Comparison of ENCODE assay signal across 11 cellular contexts in genomic region chr1:54337928-54338327, GRCh38.
A peak's percentile ranks its signal among the peaks of the same experiment; 100 is the strongest.
DNase-seq lines count a peak whose midpoint lies in the region; ATAC-seq and TF ChIP-seq lines count a peak whose summit lies in the region.
"Had no signal": no experiment of that assay in that cellular context is flagged by ENCODE, and none has a peak within 500 bp of the region (broad histone marks: within the 10 kb centered on the region; RNA-seq: fewer than 3 reads in every experiment).

No MANE protein-coding gene starts in this region.

- POLR2A ChIA-PET in HCT116 (lab: Charles Lee), result no interaction called here
- POLR2A ChIA-PET in activated CD8-positive, alpha-beta T cell treated with anti-CD3 and anti-CD28 coated beads, Interleukin-2, amount 10 ng/mL, durations not matched to agents 7 days and 5 days (lab: Charles Lee), result no interaction called here

- H3K9me3 ChIP-seq in HCT116 (ENCODE audit: control insufficient read depth in 1 of 2, insufficient read depth in 1 of 2, low read depth in 1 of 2, low read length in 2 of 2) (no peaks in the 10 kb centered on the region), sigmoid colon (no peaks in the 10 kb centered on the region)

- TF ChIP-seq CTCF in HCT116 (IDR thresholded peaks at IDR 0.05 in 2 of 3, conservative IDR thresholded peaks at IDR 0.05 in 1 of 3; ENCODE audit: borderline replicate concordance in 1 of 3, insufficient read depth in 1 of 3, low read depth in 2 of 3, low read length in 2 of 3) (0 out of 6 replicates have a peak, but pooled peaks have one; percentile 5 to 19 (median 14)), mesothelial cell of epicardium (IDR thresholded peaks at IDR 0.05; ENCODE audit: unreplicated experiment) (no peak), sigmoid colon (IDR thresholded peaks at IDR 0.05) (no peak)

- WGBS in sigmoid colon, 2 donors, result 23 to 50% methylated on average over 7 of the region's 7 CpGs

- no peak overlapping the region for H3K9ac ChIP-seq in HCT116 (ENCODE audit: low read length)

- intact Hi-C loops in HCT116 (cut with micrococcal nuclease), result no loop called here
- intact Hi-C loops in sigmoid colon (cut with DNase I), result loop anchor here (5.0 kb wide), 1 partner anchor 66 kb away; no protein-coding TSS in a partner anchor

- no peak overlapping the region for H2AFZ ChIP-seq in HCT116 (ENCODE audit: low read depth, low read length, poor library complexity, severe bottlenecking)

- no peak overlapping the region for H3K27ac ChIP-seq in HCT116 (ENCODE audit: low read depth, low read length)
- no peak overlapping the region for H3K27ac ChIP-seq in sigmoid colon

- CTCF ChIA-PET in HCT116 (lab: Charles Lee), result no interaction called here
- CTCF ChIA-PET in activated CD8-positive, alpha-beta T cell treated with anti-CD3 and anti-CD28 coated beads, Interleukin-2, amount 10 ng/mL, durations not matched to agents 7 days and 5 days (lab: Charles Lee), result interaction anchor here (1.1 kb wide), 2 partner anchors 13 to 256 kb away, joined by 3 to 5 read pairs; no protein-coding TSS in a partner anchor

- no peaks in the 10 kb centered on the region for H3K36me3 ChIP-seq in HCT116 (ENCODE audit: control insufficient read depth in 1 of 2, insufficient read depth in 2 of 2, low read length in 2 of 2)
- no peaks in the 10 kb centered on the region for H3K36me3 ChIP-seq in sigmoid colon

- H3K79me2 ChIP-seq in HCT116 (ENCODE audit: insufficient read depth, low read length), result no peaks in the 10 kb centered on the region

- no peak overlapping the region for H3K4me2 ChIP-seq in HCT116 (ENCODE audit: low read length)

- no peaks in the 10 kb centered on the region for H3K9me3 Mint-ChIP-seq in activated CD8-positive, alpha-beta T cell treated with anti-CD3 and anti-CD28 coated beads, Interleukin-2, amount 10 ng/mL, durations not matched to agents 7 days and 5 days (ENCODE audit: insufficient read depth)
- no peaks in the 10 kb centered on the region for H3K9me3 Mint-ChIP-seq in mesothelial cell of epicardium
- H3K9me3 Mint-ChIP-seq: CD14-positive monocyte had no signal

- peaks cover 0 to 3% of the 10 kb centered on the region in 2 experiments; a peak in 1 of 4 replicates for H3K4me1 ChIP-seq in HCT116 (ENCODE audit: control insufficient read depth in 1 of 2, insufficient read depth in 2 of 2, low read length in 2 of 2)
- peaks cover 0 to 89% (median 77%) of the 10 kb centered on the region in 4 donors for H3K4me1 ChIP-seq in sigmoid colon

- H3K36me3 Mint-ChIP-seq in activated CD8-positive, alpha-beta T cell treated with anti-CD3 and anti-CD28 coated beads, Interleukin-2, amount 10 ng/mL, durations not matched to agents 7 days and 5 days (ENCODE audit: low read depth), result peaks cover 15% of the 10 kb centered on the region
- H3K36me3 Mint-ChIP-seq in mesothelial cell of epicardium, result no peaks in the 10 kb centered on the region

- no peak for TF ChIP-seq POLR2A in HCT116 (IDR thresholded peaks at IDR 0.05; ENCODE audit: borderline replicate concordance, extremely low read depth, insufficient read depth, insufficient read length)
- no peak for TF ChIP-seq POLR2A in sigmoid colon (IDR thresholded peaks at IDR 0.05)

- TF ChIP-seq RAD21 in HCT116 (IDR thresholded peaks at IDR 0.05; ENCODE audit: low read depth), result peak; percentile 26; the same call in 1 of the 2 replicates

- peaks cover 21% of the 10 kb centered on the region for H3K4me1 Mint-ChIP-seq in activated CD8-positive, alpha-beta T cell treated with anti-CD3 and anti-CD28 coated beads, Interleukin-2, amount 10 ng/mL, durations not matched to agents 7 days and 5 days (ENCODE audit: low read depth)
- H3K4me1 Mint-ChIP-seq in mesothelial cell of epicardium, result peaks cover 76% of the 10 kb centered on the region

- H3K4me3 ChIP-seq in HCT116 (replicated peaks in 1 of 2; ENCODE audit: low read depth in 1 of 2, low read length in 2 of 2), result no peak overlapping the region
- H3K4me3 ChIP-seq in sigmoid colon, result no peak overlapping the region

- BruUV-seq in HCT116 (replicated peaks; lab: Mats Ljungman, UMichigan), result no TSS peak

- TF ChIP-seq EP300 in sigmoid colon (IDR thresholded peaks at IDR 0.05), result no peak

- H3K27me3 Mint-ChIP-seq in activated CD8-positive, alpha-beta T cell treated with anti-CD3 and anti-CD28 coated beads, Interleukin-2, amount 10 ng/mL, durations not matched to agents 7 days and 5 days (ENCODE audit: low read depth), result no peaks in the 10 kb centered on the region
- H3K27me3 Mint-ChIP-seq in mesothelial cell of epicardium (ENCODE audit: low read depth), result no peaks in the 10 kb centered on the region

- H3K27me3 ChIP-seq in HCT116 (ENCODE audit: insufficient read depth, low read length) (no peaks in the 10 kb centered on the region), sigmoid colon (no peaks in the 10 kb centered on the region)

- H4K20me1 ChIP-seq in HCT116 (ENCODE audit: insufficient read depth), result no peaks in the 10 kb centered on the region

- no peaks in the 10 kb centered on the region for H3K9me2 ChIP-seq in HCT116 (ENCODE audit: insufficient read depth)

- DNase-seq in DMS153 (lab: John Stamatoyannopoulos, UW), result peak; percentile 65
- no peak for DNase-seq in HCT116 (ENCODE audit: low read depth, low spot score)
- peak; percentile 51 for DNase-seq in activated CD8-positive, alpha-beta T cell treated with anti-CD3 and anti-CD28 coated beads, Interleukin-2, amount 10 ng/mL, durations not matched to agents 7 days and 5 days
- no peak for DNase-seq in mesothelial cell of epicardium (ENCODE audit: low spot score in 2 of 2, unreplicated experiment in 2 of 2)
- DNase-seq in putamen (ENCODE audit: low spot score), result no peak
- no peak for DNase-seq in COR-L47 (lab: John Stamatoyannopoulos, UW)
- DNase-seq in sigmoid colon, result no peak
- DNase-seq: NCI-H226, Right ventricle myocardium superior had no signal

- RAD21 ChIA-PET in HCT116 (lab: Charles Lee; ENCODE audit: low non-redundant PET in 1 of 2, low total read pairs in 2 of 2, uncharacterized antibody in 2 of 2, unreplicated experiment in 2 of 2), result no interaction called here

- H3K27ac Mint-ChIP-seq in activated CD8-positive, alpha-beta T cell treated with anti-CD3 and anti-CD28 coated beads, Interleukin-2, amount 10 ng/mL, durations not matched to agents 7 days and 5 days, result peak overlapping the region; percentile 65
- H3K27ac Mint-ChIP-seq in mesothelial cell of epicardium, result peak overlapping the region; percentile 95

- ATAC-seq in HCT116 (peak; percentile 73; the same call in 1 of the 2 replicates), HG03097 (IDR thresholded peaks at IDR 0.05; ENCODE audit: low FRiP score, unreplicated experiment) (no peak)
- peak; percentile 75 for ATAC-seq in activated CD8-positive, alpha-beta T cell treated with anti-CD3 and anti-CD28 coated beads, Interleukin-2, amount 10 ng/mL, durations not matched to agents 7 days and 5 days

- no peak overlapping the region for H3K4me3 Mint-ChIP-seq in activated CD8-positive, alpha-beta T cell treated with anti-CD3 and anti-CD28 coated beads, Interleukin-2, amount 10 ng/mL, durations not matched to agents 7 days and 5 days
- H3K4me3 Mint-ChIP-seq in mesothelial cell of epicardium, result no peak overlapping the region
- H3K4me3 Mint-ChIP-seq: CD14-positive monocyte had no signal

TF ChIP-seq in HCT116, 20 proteins besides CTCF, POLR2A, EP300 and RAD21 (continues in another document):
- TF ChIP-seq, protein P1, sequence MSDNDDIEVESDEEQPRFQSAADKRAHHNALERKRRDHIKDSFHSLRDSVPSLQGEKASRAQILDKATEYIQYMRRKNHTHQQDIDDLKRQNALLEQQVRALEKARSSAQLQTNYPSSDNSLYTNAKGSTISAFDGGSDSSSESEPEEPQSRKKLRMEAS (IDR thresholded peaks at IDR 0.05), result no peak
- no peak for TF ChIP-seq EZH2phosphoT487 (IDR thresholded peaks at IDR 0.05; ENCODE audit: borderline replicate concordance)
- no peak for TF ChIP-seq EGR1 (IDR thresholded peaks at IDR 0.05; ENCODE audit: low read depth)
- no peak for TF ChIP-seq TCF7L2 (IDR thresholded peaks at IDR 0.05; ENCODE audit: borderline replicate concordance, extremely low read depth, insufficient read depth, insufficient read length)
- TF ChIP-seq JUND (IDR thresholded peaks at IDR 0.05), result no peak
- TF ChIP-seq ZBTB33 (IDR thresholded peaks at IDR 0.05; ENCODE audit: extremely low read depth, insufficient replicate concordance, low read length), result no peak
- no peak for TF ChIP-seq FOSL1 (IDR thresholded peaks at IDR 0.05; ENCODE audit: low read depth)
- no peak for TF ChIP-seq ELF1 (IDR thresholded peaks at IDR 0.05; ENCODE audit: borderline replicate concordance, low read depth)
- TF ChIP-seq SIN3A (IDR thresholded peaks at IDR 0.05; ENCODE audit: low read depth), result no peak
- no peak for TF ChIP-seq SRF (IDR thresholded peaks at IDR 0.05; ENCODE audit: low read depth)
- no peak for TF ChIP-seq ATF3 (IDR thresholded peaks at IDR 0.05)

Comparison
In these comparisons a context has a peak if more than half of its experiments do, and no peak if none do; other contexts are left out.
1. DNase-seq: peak in DMS153 (single experiment) and activated CD8-positive, alpha-beta T cell treated with anti-CD3 and anti-CD28 coated beads, Interleukin-2, amount 10 ng/mL, durations not matched to agents 7 days and 5 days (single experiment); none in HCT116 (single experiment), mesothelial cell of epicardium (0 of 2), putamen (single experiment), COR-L47 (single experiment) and sigmoid colon (single experiment).
2. CTCF ChIP-seq: peak in HCT116 (3 of 3); none in mesothelial cell of epicardium (single experiment) and sigmoid colon (0 of 4).